In the genomic region with DNA sequence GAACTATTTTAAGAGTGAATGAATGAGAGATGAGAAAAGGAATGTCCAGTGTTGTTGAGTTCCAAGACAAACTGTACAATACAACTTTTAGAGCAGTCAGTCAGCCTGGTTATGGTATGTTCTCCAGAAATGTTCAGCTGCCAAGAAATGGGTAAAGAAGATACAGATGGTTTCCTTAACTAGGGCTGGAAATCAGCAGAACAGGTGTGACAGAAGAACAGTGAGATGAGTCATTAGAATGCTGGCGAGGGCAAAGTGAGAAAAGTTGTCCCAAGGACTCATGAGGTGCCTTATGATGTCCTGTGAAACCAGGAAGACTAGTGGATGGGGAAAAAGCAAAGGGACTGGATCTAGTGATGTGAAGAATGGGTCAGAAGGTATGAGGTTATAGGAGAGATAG, we compare ENCODE assay signal across 23 cellular contexts. TPM values are rescaled to one million over a fixed set of nuclear protein-coding genes. Genes with fewer than 3 reads are reported as not detected.
DNase-seq lines count a peak whose midpoint lies in the region; ATAC-seq and TF ChIP-seq lines count a peak whose summit lies in the region.
"Had no signal": no experiment of that assay in that cellular context is flagged by ENCODE, and none has a peak within 500 bp of the region (broad histone marks: within the 10 kb centered on the region; RNA-seq: fewer than 3 reads in every experiment).

No MANE protein-coding gene starts in this region.

- H3K27me3 ChIP-seq in foreskin keratinocyte: no peaks in the 10 kb centered on the region
- H3K27me3 ChIP-seq: BLaER1, Peyer's patch had no signal

- DNase-seq in LHCN-M2 (ENCODE audit: low read depth): peak; percentile 64
- DNase-seq in amniotic epithelial cell (ENCODE audit: low read depth): peak; percentile 32
- DNase-seq in foreskin keratinocyte: no peak
- DNase-seq in skeletal muscle cell (ENCODE audit: low read depth): peak; percentile 11
- DNase-seq in HT-29 (ENCODE audit: low spot score): no peak
- no peak for DNase-seq in NCI-H2227 (lab: John Stamatoyannopoulos, UW; ENCODE audit: unreplicated experiment)
- DNase-seq: CD4-positive, alpha-beta T cell; COR-L47; DND-41; MM.1S; NCI-H1048; NCI-H1436; NCI-H187 treated with DMSO at 0.1 percent for 48 hours; NCI-H2107; NCI-H2227 treated with DMSO at 0.1 percent for 48 hours; NCI-H510A treated with DMSO at 0.1 percent for 48 hours; NCI-H774; NK-92 treated with Interleukin-12 subunit alpha and Interleukin-12 subunit beta, amount 100 ng/mL, for 24 hours; Peyer's patch had no signal

- ATAC-seq in foreskin keratinocyte: peak; percentile 62
- no peak for ATAC-seq in HG03175 (IDR thresholded peaks at IDR 0.05; ENCODE audit: unreplicated experiment)
- no peak for ATAC-seq in HG03354 (IDR thresholded peaks at IDR 0.05; ENCODE audit: poor library complexity, severe bottlenecking, unreplicated experiment)
- ATAC-seq: GM12878 had no signal

- TF ChIP-seq CTCF in foreskin keratinocyte (conservative IDR thresholded peaks at IDR 0.05): no peak

- no peaks in the 10 kb centered on the region for H3K4me1 ChIP-seq in foreskin keratinocyte
- H3K4me1 ChIP-seq: BLaER1, Peyer's patch had no signal

- H3K27ac ChIP-seq in foreskin keratinocyte: no peak overlapping the region
- H3K27ac ChIP-seq: BLaER1, Peyer's patch had no signal

- no peak overlapping the region for H3K4me3 ChIP-seq in skeletal muscle cell (ENCODE audit: low read depth, low read length)
- H3K4me3 ChIP-seq: BLaER1, GM12878, Peyer's patch had no signal

RNA-seq across cellular contexts. Expression of a gene that starts 20.8 kb away (rescaled TPM):
- total RNA-seq in LHCN-M2 (2014; rRNA removed) (486 and 502 TPM in 2 replicates), foreskin keratinocyte (229 and 253 TPM in 2 replicates)
- polyA plus RNA-seq in LHCN-M2 (2012): 237 TPM
- polyA plus RNA-seq in foreskin keratinocyte: 111 and 136 TPM in 2 replicates
- 79.4 and 85.8 TPM in 2 replicates for total RNA-seq in HT-29 (2014; rRNA removed; shearing (Covaris generic))

Comparison
In these comparisons a context has a peak if more than half of its experiments do, and no peak if none do; other contexts are left out.
1. DNase-seq: peak in LHCN-M2 (single experiment), amniotic epithelial cell (single experiment) and skeletal muscle cell (single experiment); none in foreskin keratinocyte (0 of 2), HT-29 (single experiment) and NCI-H2227 (single experiment).